8 cellular contexts compared by ENCODE assay signal in genomic region chr7:66140924-66141323, GRCh38. TPM values are rescaled to one million over a fixed set of nuclear protein-coding genes. Genes with fewer than 3 reads are reported as not detected.
DNase-seq lines count a peak whose midpoint lies in the region; ATAC-seq and TF ChIP-seq lines count a peak whose summit lies in the region.

No MANE protein-coding gene starts in this region.

- H3K4me3 Mint-ChIP-seq in Caco-2 (ENCODE audit: unreplicated experiment) = no peak overlapping the region

- no peaks in the 10 kb centered on the region for H3K9me3 ChIP-seq in Caco-2
- no peaks in the 10 kb centered on the region for H3K9me3 ChIP-seq in lung (ENCODE audit: control insufficient read depth in 2 of 2, insufficient read depth in 1 of 2, low read length in 1 of 2)
- H3K9me3 ChIP-seq in vagina = no peaks in the 10 kb centered on the region

- DNase-seq in Caco-2 (peak; percentile 55 to 59), NCI-H2196 (lab: John Stamatoyannopoulos, UW; ENCODE audit: unreplicated experiment) (peak; percentile 65), dermis microvascular lymphatic vessel endothelial cell (ENCODE audit: low read depth in 2 of 2) (peak; percentile 49 to 69), lung (ENCODE audit: low spot score) (peak; percentile 67), vagina (ENCODE audit: extremely low spot score in 2 of 2) (no peak)

- ATAC-seq in lung (ENCODE audit: insufficient read depth, low FRiP score) = no peak
- ATAC-seq in GM21723 (IDR thresholded peaks at IDR 0.05; ENCODE audit: unreplicated experiment) = no peak
- ATAC-seq in GM18520 (IDR thresholded peaks at IDR 0.05; ENCODE audit: unreplicated experiment) = no peak
- ATAC-seq in GM19324 (IDR thresholded peaks at IDR 0.05; ENCODE audit: low FRiP score, unreplicated experiment) = no peak

- peaks cover 4% of the 10 kb centered on the region for H3K36me3 ChIP-seq in Caco-2 (ENCODE audit: control insufficient read depth, insufficient read depth, low read length)
- peaks cover 5 to 29% of the 10 kb centered on the region in 2 donors for H3K36me3 ChIP-seq in lung (ENCODE audit: control insufficient read depth in 2 of 2, insufficient read depth in 2 of 2, low read length in 2 of 2)
- peaks cover 0 to 24% of the 10 kb centered on the region in 2 donors for H3K36me3 ChIP-seq in vagina

- no peak overlapping the region for H3K27ac ChIP-seq in lung (ENCODE audit: low read depth in 1 of 2, low read length in 1 of 2)
- peak overlapping the region; percentile 53 for H3K27ac ChIP-seq in vagina

- H3K27me3 ChIP-seq in Caco-2 (replicated peaks; ENCODE audit: control insufficient read depth, insufficient read depth, low read length) (no peaks in the 10 kb centered on the region), lung (ENCODE audit: control insufficient read depth, insufficient read depth) (no peaks in the 10 kb centered on the region), vagina (no peaks in the 10 kb centered on the region)

- intact Hi-C loops in Caco-2 (cut with micrococcal nuclease; ENCODE audit: unreplicated experiment) = loop anchor here (2.0 to 10.0 kb wide), 3 partner anchors 106 to 272 kb away; no protein-coding TSS in a partner anchor
- intact Hi-C loops in vagina (cut with DNase I) = no loop called here

- CTCF ChIA-PET in Caco-2 (lab: Charles Lee) = interaction anchor here (0.7 to 1.7 kb wide), 4 partner anchors 19 to 272 kb away, joined by 4 to 17 read pairs (median 8); no protein-coding TSS in a partner anchor

- no peaks in the 10 kb centered on the region for H3K27me3 Mint-ChIP-seq in Caco-2 (ENCODE audit: insufficient read depth, unreplicated experiment)

- H3K4me1 Mint-ChIP-seq in Caco-2 (ENCODE audit: low read depth, unreplicated experiment) = peaks cover 40% of the 10 kb centered on the region

- H3K4me3 ChIP-seq in Caco-2 (ENCODE audit: low read depth, low read length) = no peak overlapping the region
- no peak overlapping the region for H3K4me3 ChIP-seq in lung
- H3K4me3 ChIP-seq in vagina = no peak overlapping the region

- H3K4me1 ChIP-seq in Caco-2 (peaks cover 28% of the 10 kb centered on the region), lung (ENCODE audit: control insufficient read depth in 2 of 2, insufficient read depth in 2 of 2, low read length in 2 of 2) (peaks cover 0 to 6% of the 10 kb centered on the region in 2 donors), vagina (peaks cover 53% of the 10 kb centered on the region)

- TF ChIP-seq POLR2A in vagina (IDR thresholded peaks at IDR 0.05) = no peak

- no TSS peak for BruUV-seq in Caco-2 (replicated peaks; lab: Mats Ljungman, UMichigan)

- POLR2A ChIA-PET in Caco-2 (lab: Charles Lee) = no interaction called here

- no peaks in the 10 kb centered on the region for H3K9me3 Mint-ChIP-seq in Caco-2 (ENCODE audit: unreplicated experiment)

- TF ChIP-seq CTCF in Caco-2 (IDR thresholded peaks at IDR 0.05; ENCODE audit: insufficient read depth in 1 of 2, low read depth in 1 of 2, low read length in 1 of 2, severe bottlenecking in 1 of 2, unreplicated experiment in 1 of 2) (peak in 1 of 2 experiments; percentile 80), lung (IDR thresholded peaks at IDR 0.05; ENCODE audit: control extremely low read depth, extremely low read depth) (peak; percentile 32), vagina (IDR thresholded peaks at IDR 0.05) (peak in 1 of 3 experiments; percentile 58)

- peaks cover 84% of the 10 kb centered on the region for H3K36me3 Mint-ChIP-seq in Caco-2 (ENCODE audit: insufficient read depth, unreplicated experiment)

- 28 to 73% methylated on average over 4 of the region's 4 CpGs for WGBS in lung, 2 donors

- H3K27ac Mint-ChIP-seq in Caco-2 (ENCODE audit: unreplicated experiment) = peak overlapping the region; percentile 43

RNA-seq across cellular contexts. Expression of gene CRCP, which starts 26.3 kb away (rescaled TPM):
- total RNA-seq in Caco-2 (2022) (48.2 and 48.7 TPM in 2 replicates), dermis microvascular lymphatic vessel endothelial cell (21.4 and 25.5 TPM in 2 replicates), lung (10 to 100 TPM; 39.4 to 43.0 TPM), vagina (56.5 TPM)
- 10 to 100 TPM; 18.9 to 25.4 TPM for polyA plus RNA-seq in lung

Comparison
In these comparisons a context has a peak if more than half of its experiments do, and no peak if none do; other contexts are left out.
1. DNase-seq: peak in Caco-2 (2 of 2), NCI-H2196 (single experiment), dermis microvascular lymphatic vessel endothelial cell (2 of 2) and lung (single experiment); none in vagina (0 of 2).